ENCODE assay signal across 1 cellular context in the genomic region with DNA sequence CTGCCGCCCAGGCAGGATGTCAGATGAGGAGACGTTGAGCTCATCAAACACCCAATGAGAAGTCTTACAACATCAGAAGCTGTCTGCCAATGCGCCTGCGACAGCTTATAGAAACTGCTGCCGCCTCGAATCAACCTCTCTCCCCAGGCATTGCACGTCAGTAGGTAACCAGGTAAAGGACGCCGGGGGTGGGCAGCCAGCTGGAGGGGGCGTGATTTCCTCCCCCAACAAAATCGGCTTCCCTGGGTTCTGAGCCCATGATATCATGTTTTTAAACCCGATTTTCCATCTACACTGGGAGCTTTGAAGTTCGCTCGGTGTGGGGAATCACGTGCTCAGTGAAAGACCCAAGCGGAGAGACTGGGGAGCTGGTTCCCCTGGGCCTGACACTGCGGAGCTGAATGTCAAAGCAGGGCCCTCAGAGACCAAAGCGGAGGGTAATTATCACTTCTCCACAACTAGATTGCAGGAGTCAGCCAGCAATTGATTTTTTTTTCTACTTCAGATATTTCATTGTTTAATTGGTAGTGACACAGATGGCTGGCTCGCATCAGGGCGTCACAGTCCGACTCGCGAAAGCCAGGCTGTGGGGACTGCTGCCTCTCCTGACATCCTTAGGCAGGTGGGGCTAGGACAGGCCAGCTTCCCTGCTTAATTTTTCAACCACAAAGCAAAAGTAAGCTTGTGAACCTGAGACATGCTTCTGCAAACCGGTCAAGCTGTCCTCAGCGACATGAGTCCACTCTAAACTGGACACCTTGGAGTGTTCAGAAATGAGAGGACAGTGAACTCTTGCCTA.
TF ChIP-seq lines count a peak whose summit lies in the region.

No MANE protein-coding gene starts in this region.

TF ChIP-seq in GM23338, 12 proteins besides CTCF, POLR2A, EP300 and RAD21 (continued from another document):
- TF ChIP-seq ETS1 (IDR thresholded peaks at IDR 0.05) (no peak), EZH2 (IDR thresholded peaks at IDR 0.05; ENCODE audit: low read depth, unreplicated experiment) (no peak), POLR2AphosphoS5 (IDR thresholded peaks at IDR 0.05; ENCODE audit: low read depth) (no peak), ZNF331 (CRISPR knock-in tag; IDR thresholded peaks at IDR 0.05; ENCODE audit: low read depth) (no peak)
- TF ChIP-seq, protein P1, sequence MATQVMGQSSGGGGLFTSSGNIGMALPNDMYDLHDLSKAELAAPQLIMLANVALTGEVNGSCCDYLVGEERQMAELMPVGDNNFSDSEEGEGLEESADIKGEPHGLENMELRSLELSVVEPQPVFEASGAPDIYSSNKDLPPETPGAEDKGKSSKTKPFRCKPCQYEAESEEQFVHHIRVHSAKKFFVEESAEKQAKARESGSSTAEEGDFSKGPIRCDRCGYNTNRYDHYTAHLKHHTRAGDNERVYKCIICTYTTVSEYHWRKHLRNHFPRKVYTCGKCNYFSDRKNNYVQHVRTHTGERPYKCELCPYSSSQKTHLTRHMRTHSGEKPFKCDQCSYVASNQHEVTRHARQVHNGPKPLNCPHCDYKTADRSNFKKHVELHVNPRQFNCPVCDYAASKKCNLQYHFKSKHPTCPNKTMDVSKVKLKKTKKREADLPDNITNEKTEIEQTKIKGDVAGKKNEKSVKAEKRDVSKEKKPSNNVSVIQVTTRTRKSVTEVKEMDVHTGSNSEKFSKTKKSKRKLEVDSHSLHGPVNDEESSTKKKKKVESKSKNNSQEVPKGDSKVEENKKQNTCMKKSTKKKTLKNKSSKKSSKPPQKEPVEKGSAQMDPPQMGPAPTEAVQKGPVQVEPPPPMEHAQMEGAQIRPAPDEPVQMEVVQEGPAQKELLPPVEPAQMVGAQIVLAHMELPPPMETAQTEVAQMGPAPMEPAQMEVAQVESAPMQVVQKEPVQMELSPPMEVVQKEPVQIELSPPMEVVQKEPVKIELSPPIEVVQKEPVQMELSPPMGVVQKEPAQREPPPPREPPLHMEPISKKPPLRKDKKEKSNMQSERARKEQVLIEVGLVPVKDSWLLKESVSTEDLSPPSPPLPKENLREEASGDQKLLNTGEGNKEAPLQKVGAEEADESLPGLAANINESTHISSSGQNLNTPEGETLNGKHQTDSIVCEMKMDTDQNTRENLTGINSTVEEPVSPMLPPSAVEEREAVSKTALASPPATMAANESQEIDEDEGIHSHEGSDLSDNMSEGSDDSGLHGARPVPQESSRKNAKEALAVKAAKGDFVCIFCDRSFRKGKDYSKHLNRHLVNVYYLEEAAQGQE (IDR thresholded peaks at IDR 0.05; ENCODE audit: unreplicated experiment): no peak
